ENCODE assay signal across 9 cellular contexts in genomic region chr15:26083457-26084350, GRCh38.
A peak's percentile ranks its signal among the peaks of the same experiment; 100 is the strongest.
DNase-seq lines count a peak whose midpoint lies in the region; ATAC-seq and TF ChIP-seq lines count a peak whose summit lies in the region.
"Had no signal": no experiment of that assay in that cellular context is flagged by ENCODE, and none has a peak within 500 bp of the region (broad histone marks: within the 10 kb centered on the region; RNA-seq: fewer than 3 reads in every experiment).

No MANE protein-coding gene starts in this region.

- no peaks in the 10 kb centered on the region for H3K79me2 ChIP-seq in GM23248 (ENCODE audit: insufficient read depth)

- no peaks in the 10 kb centered on the region for H3K27me3 ChIP-seq in GM23248 (replicated peaks; ENCODE audit: insufficient read depth)
- no peaks in the 10 kb centered on the region for H3K27me3 ChIP-seq in ascending aorta

- no peaks in the 10 kb centered on the region for H3K9me3 ChIP-seq in GM23248 (ENCODE audit: low read depth)
- no peaks in the 10 kb centered on the region for H3K9me3 ChIP-seq in ascending aorta

- no peaks in the 10 kb centered on the region for H3K9me2 ChIP-seq in GM23248 (ENCODE audit: insufficient read depth)

- peaks cover 48% of the 10 kb centered on the region for H3F3A ChIP-seq in GM23248 (ENCODE audit: insufficient read depth)

- peak overlapping the region; percentile 78 for H3K4me3 Mint-ChIP-seq in mesothelial cell of epicardium

- H3K4me1 Mint-ChIP-seq in mesothelial cell of epicardium: peaks cover 30% of the 10 kb centered on the region

- H3K27ac ChIP-seq in GM23248 (no peak overlapping the region), ascending aorta (peak overlapping the region; percentile 89 to 92)

- peaks cover 2% of the 10 kb centered on the region for H3K27me3 Mint-ChIP-seq in mesothelial cell of epicardium (ENCODE audit: low read depth)

- in situ Hi-C loops in GM23248 (cut with MboI): no loop called here

- peak overlapping the region; percentile 88 for H3K4me3 ChIP-seq in GM23248
- no peak overlapping the region for H3K4me3 ChIP-seq in ascending aorta

- 65 to 72% methylated on average over 9 of the region's 9 CpGs for WGBS in GM23248 (ENCODE audit: low coverage in 1 of 2, low lambda C conversion rate in 2 of 2, missing lambda C conversion rate in 2 of 2), 2 experiments

- peak overlapping the region; percentile 95 for H2AFZ ChIP-seq in GM23248

- no peak for ATAC-seq in HG02678 (IDR thresholded peaks at IDR 0.05; ENCODE audit: unreplicated experiment)
- ATAC-seq in GM18511 (IDR thresholded peaks at IDR 0.05; ENCODE audit: unreplicated experiment): no peak

- H3K4me2 ChIP-seq in GM23248 (ENCODE audit: unreplicated experiment): peak overlapping the region; percentile 73

- H3K9me3 Mint-ChIP-seq in mesothelial cell of epicardium: no peaks in the 10 kb centered on the region

- peaks cover 37% of the 10 kb centered on the region for H3K4me1 ChIP-seq in GM23248 (ENCODE audit: insufficient read depth)
- H3K4me1 ChIP-seq in ascending aorta: peaks cover 0 to 7% of the 10 kb centered on the region in 2 donors

- DNase-seq in AG08396 (ENCODE audit: low spot score) (peak; percentile 43), GM23248 (peak; percentile 39), ascending aorta (ENCODE audit: low spot score in 2 of 2) (no peak), mesothelial cell of epicardium (ENCODE audit: low spot score in 2 of 2, unreplicated experiment in 2 of 2) (no peak), NCI-H526 treated with DMSO at 0.1 percent for 48 hours (lab: John Stamatoyannopoulos, UW) (no peak)
- no peak for DNase-seq in stimulated activated naive CD4-positive, alpha-beta T cell (lab: John Stamatoyannopoulos, UW)
- DNase-seq: NCI-H1694 had no signal

- TF ChIP-seq CTCF in ascending aorta (IDR thresholded peaks at IDR 0.05): no peak
- TF ChIP-seq CTCF in mesothelial cell of epicardium (IDR thresholded peaks at IDR 0.05; ENCODE audit: unreplicated experiment): no peak

- H3K36me3 Mint-ChIP-seq in mesothelial cell of epicardium: no peaks in the 10 kb centered on the region

- peak overlapping the region; percentile 97 for H3K27ac Mint-ChIP-seq in mesothelial cell of epicardium

- H3K36me3 ChIP-seq in GM23248 (ENCODE audit: low read depth) (no peaks in the 10 kb centered on the region), ascending aorta (no peaks in the 10 kb centered on the region)

- intact Hi-C loops in ascending aorta (cut with DNase I): loop anchor here (5.0 to 10.0 kb wide), 5 partner anchors 221 to 646 kb away; partner anchors contain the start of genes ATP10A and UBE3A

- H3K9ac ChIP-seq in GM23248: peak overlapping the region; percentile 80

- no peaks in the 10 kb centered on the region for H4K20me1 ChIP-seq in GM23248 (ENCODE audit: insufficient read depth)

Comparison
In these comparisons a context has a peak if more than half of its experiments do, and no peak if none do; other contexts are left out.
1. DNase-seq: peak in AG08396 (single experiment) and GM23248 (single experiment); none in ascending aorta (0 of 2), mesothelial cell of epicardium (0 of 2), stimulated activated naive CD4-positive, alpha-beta T cell (0 of 6) and NCI-H526 treated with DMSO at 0.1 percent for 48 hours (single experiment).